Comparison of ENCODE assay signal across 9 cellular contexts in the genomic region with DNA sequence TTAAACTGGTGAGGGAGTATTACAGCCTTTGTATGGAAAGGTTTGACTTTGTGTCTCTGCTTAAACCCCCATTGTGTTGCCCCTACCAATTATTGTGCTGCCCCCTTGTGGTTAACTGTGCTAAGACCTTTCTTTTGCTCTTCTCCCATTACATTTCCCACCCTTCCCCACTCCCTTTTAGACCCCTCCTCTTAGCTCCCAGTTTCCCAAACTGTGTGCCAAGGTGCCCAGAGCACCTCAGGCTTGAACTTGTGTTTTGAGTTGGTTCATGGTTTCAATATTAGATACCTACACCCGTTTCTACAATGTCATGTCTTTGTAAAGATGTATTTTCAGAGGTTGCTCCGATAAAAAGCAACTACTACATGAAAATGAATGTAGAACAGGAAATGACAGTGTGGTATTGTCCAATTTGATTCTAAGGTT. TPM values are rescaled to one million over a fixed set of nuclear protein-coding genes. Genes with fewer than 3 reads are reported as not detected.
DNase-seq lines count a peak whose midpoint lies in the region; ATAC-seq and TF ChIP-seq lines count a peak whose summit lies in the region.
"Had no signal": no experiment of that assay in that cellular context is flagged by ENCODE, and none has a peak within 500 bp of the region (broad histone marks: within the 10 kb centered on the region; RNA-seq: fewer than 3 reads in every experiment).

No MANE protein-coding gene starts in this region.

- TF ChIP-seq CTCF in CD8-positive, alpha-beta T cell (IDR thresholded peaks at IDR 0.05) = peak; percentile 74
- TF ChIP-seq CTCF in HFFc6 (IDR thresholded peaks at IDR 0.05) (peak; percentile 93), fibroblast of mammary gland (conservative IDR thresholded peaks at IDR 0.05; ENCODE audit: control insufficient read depth, insufficient read depth, low read depth, low read length) (peak; percentile 84), parathyroid adenoma (IDR thresholded peaks at IDR 0.05) (peak; percentile 53)

- no peak overlapping the region for H3K4me3 ChIP-seq in CD8-positive, alpha-beta T cell (ENCODE audit: low read depth, low read length)
- H3K4me3 ChIP-seq in fibroblast of mammary gland (ENCODE audit: control insufficient read depth, low read depth, low read length) (no peak overlapping the region), parathyroid adenoma (ENCODE audit: low read depth, low read length) (no peak overlapping the region)

- H3K27me3 Mint-ChIP-seq in CD8-positive, alpha-beta T cell (ENCODE audit: low read depth) = no peaks in the 10 kb centered on the region
- no peaks in the 10 kb centered on the region; the same call in none of the 2 replicates for H3K27me3 Mint-ChIP-seq in HFFc6 (ENCODE audit: insufficient read depth)

- H3K27ac Mint-ChIP-seq in CD8-positive, alpha-beta T cell = no peak overlapping the region
- H3K27ac Mint-ChIP-seq in HFFc6 = no peak overlapping the region

- H3K27me3 ChIP-seq in CD8-positive, alpha-beta T cell (ENCODE audit: insufficient read depth, low read length) = no peaks in the 10 kb centered on the region
- no peaks in the 10 kb centered on the region for H3K27me3 ChIP-seq in parathyroid adenoma (ENCODE audit: control insufficient read depth, insufficient read depth, low read length)

- peaks cover 26% of the 10 kb centered on the region for H3K4me1 ChIP-seq in CD8-positive, alpha-beta T cell (ENCODE audit: insufficient read depth, low read length)
- H3K4me1 ChIP-seq in parathyroid adenoma = peaks cover 5% of the 10 kb centered on the region

- no peaks in the 10 kb centered on the region for H3K9me3 ChIP-seq in CD8-positive, alpha-beta T cell (ENCODE audit: low read length)
- H3K9me3 ChIP-seq in parathyroid adenoma (ENCODE audit: control insufficient read depth, low read length) = no peaks in the 10 kb centered on the region

- no peak overlapping the region for H3K4me3 Mint-ChIP-seq in CD8-positive, alpha-beta T cell
- H3K4me3 Mint-ChIP-seq in HFFc6 = no peak overlapping the region
- H3K4me3 Mint-ChIP-seq: T-helper 1 cell treated with Interleukin-12 subunit alpha and Interleukin-12 subunit beta and Interleukin-4 antibody, amounts not matched to agents 30 μg/mL and 1 μg/mL, for 36 hours had no signal

- peak in 6 of 7 experiments; percentile 21 to 69 (median 43) for DNase-seq in CD8-positive, alpha-beta T cell
- peak; percentile 26 for DNase-seq in HFFc6
- peak; percentile 90 for DNase-seq in NCI-H82 (lab: John Stamatoyannopoulos, UW)
- peak; percentile 47 for DNase-seq in activated CD8-positive, alpha-beta memory T cell treated with anti-CD3 and anti-CD28 coated beads, Interleukin-2, amount 50 U/mL, for 4 hours
- peak; percentile 77 for DNase-seq in fibroblast of mammary gland (ENCODE audit: low read depth)

- peaks cover 34% of the 10 kb centered on the region for H3K4me1 Mint-ChIP-seq in CD8-positive, alpha-beta T cell (ENCODE audit: low read depth)
- peaks cover 23% of the 10 kb centered on the region for H3K4me1 Mint-ChIP-seq in HFFc6 (ENCODE audit: low read depth)

- POLR2A ChIA-PET in CD8-positive, alpha-beta T cell (lab: Charles Lee) = interaction anchor here (0.9 kb wide), 1 partner anchor 248 kb away, joined by 4 read pairs; no protein-coding TSS in a partner anchor

- no peak overlapping the region for H2AFZ ChIP-seq in parathyroid adenoma

- H3K4me2 ChIP-seq in parathyroid adenoma (ENCODE audit: low read length) = peak overlapping the region; percentile 38

- no peaks in the 10 kb centered on the region for H3K36me3 ChIP-seq in CD8-positive, alpha-beta T cell (ENCODE audit: insufficient read depth, low read length)
- H3K36me3 ChIP-seq in parathyroid adenoma (ENCODE audit: control insufficient read depth, insufficient read depth, low read length) = no peaks in the 10 kb centered on the region

- CTCF ChIA-PET in CD8-positive, alpha-beta T cell (lab: Charles Lee) = interaction anchor here (0.6 to 6.1 kb wide), 27 partner anchors 8 to 613 kb away, joined by 3 to 108 read pairs (median 4); no protein-coding TSS in a partner anchor

- ATAC-seq in CD8-positive, alpha-beta T cell = no peak
- ATAC-seq in HG03025 (IDR thresholded peaks at IDR 0.05; ENCODE audit: low FRiP score, unreplicated experiment) (no peak), HG03135 (IDR thresholded peaks at IDR 0.05; ENCODE audit: unreplicated experiment) (no peak)

- intact Hi-C loops in CD8-positive, alpha-beta T cell (cut with DNase I, micrococcal nuclease) = loop anchor here (1.0 to 10.0 kb wide), 15 partner anchors 137 to 1697 kb away; a partner anchor contains a TSS

- H3K27ac ChIP-seq in CD8-positive, alpha-beta T cell (ENCODE audit: low read depth, low read length) = no peak overlapping the region
- no peak overlapping the region for H3K27ac ChIP-seq in parathyroid adenoma

- peaks cover 17% of the 10 kb centered on the region for H3K79me2 ChIP-seq in parathyroid adenoma

- H3K36me3 Mint-ChIP-seq in CD8-positive, alpha-beta T cell = peaks cover 25% of the 10 kb centered on the region
- peaks cover 15% of the 10 kb centered on the region for H3K36me3 Mint-ChIP-seq in HFFc6 (ENCODE audit: low read depth)

- no peaks in the 10 kb centered on the region for H3K9me3 Mint-ChIP-seq in CD8-positive, alpha-beta T cell
- H3K9me3 Mint-ChIP-seq in HFFc6 = peaks cover 4% of the 10 kb centered on the region; the same call in 1 of the 2 replicates

- H3K9ac ChIP-seq in parathyroid adenoma = no peak overlapping the region

RNA-seq across cellular contexts. Expression of a gene that starts 2.9 kb away (rescaled TPM):
- 1 to 10 TPM; 4.6 to 6.1 TPM for total RNA-seq in CD8-positive, alpha-beta T cell
- 1 to 10 TPM; 5.0 to 6.5 (median 6.0) TPM for total RNA-seq in HFFc6 (2021; fragmentation: NEBNext Ultra II Directional; extraction: Animal tissue kit (Norgen Biotek cat#: 25700))

Comparison
In these comparisons a context has a peak if more than half of its experiments do, and no peak if none do; other contexts are left out.
1. DNase-seq: peak in every context shown above with its lines; median percentile 90 in NCI-H82; 77 in fibroblast of mammary gland; 47 in activated CD8-positive, alpha-beta memory T cell treated with anti-CD3 and anti-CD28 coated beads, Interleukin-2, amount 50 U/mL, for 4 hours; 43 in CD8-positive, alpha-beta T cell; 26 in HFFc6.